ENCODE assay signal across 22 cellular contexts in genomic region chr1:10106241-10106640, GRCh38.
A peak's percentile ranks its signal among the peaks of the same experiment; 100 is the strongest.
DNase-seq lines count a peak whose midpoint lies in the region; ATAC-seq, FAIRE-seq and TF ChIP-seq lines count a peak whose summit lies in the region.
"Had no signal": no experiment of that assay in that cellular context is flagged by ENCODE, and none has a peak within 500 bp of the region (broad histone marks: within the 10 kb centered on the region; RNA-seq: fewer than 3 reads in every experiment).

No MANE protein-coding gene starts in this region.

- DNase-seq in H9 (no peak), dorsolateral prefrontal cortex (no peak), memory B cell (ENCODE audit: low spot score in 2 of 2) (no peak), smooth muscle cell (lab: John Stamatoyannopoulos, UW; ENCODE audit: unreplicated experiment) (no peak), D721Med (ENCODE audit: insufficient read length, low spot score) (no peak), SIG-M5 treated with dmso at 0.1 percent for 504 hours (lab: John Stamatoyannopoulos, UW; ENCODE audit: unreplicated experiment) (no peak)
- DNase-seq: ACHN; activated CD4-positive, alpha-beta T cell treated with anti-CD3 and anti-CD28 coated beads for 48 hours; activated naive CD4-positive, alpha-beta T cell treated with anti-CD3 and anti-CD28 coated beads, Interleukin-2, amount 10 ng/mL, durations not matched to agents 7 days and 5 days; Calu3; central memory CD4-positive, alpha-beta T cell; erythroblast; NCI-H2081 treated with DMSO at 0.1 percent for 48 hours; stimulated activated naive CD4-positive, alpha-beta T cell treated with Interleukin-2 at 50 U/mL for 16 hours; T-helper 17 cell had no signal

- no peak overlapping the region for H3K4me3 ChIP-seq in dorsolateral prefrontal cortex
- no peak overlapping the region for H3K4me3 ChIP-seq in smooth muscle cell
- H3K4me3 ChIP-seq: BLaER1, Peyer's patch, SK-N-MC had no signal

- no peak overlapping the region for H2BK20ac ChIP-seq in H9 (ENCODE audit: low read depth, low read length, poor library complexity, severe bottlenecking)

- H3K18ac ChIP-seq in H9 (ENCODE audit: insufficient read length, low read depth, low read length), result no peak overlapping the region

- no peaks in the 10 kb centered on the region for H4K20me1 ChIP-seq in H9 (ENCODE audit: control insufficient read depth, insufficient read depth, insufficient read length)
- no peaks in the 10 kb centered on the region for H4K20me1 ChIP-seq in smooth muscle cell (ENCODE audit: low read depth)
- H4K20me1 ChIP-seq: BLaER1 had no signal

- no peak overlapping the region for H3K14ac ChIP-seq in H9 (ENCODE audit: insufficient read depth, low read length)

- no peak overlapping the region for H3K27ac ChIP-seq in H9 (ENCODE audit: insufficient read length, low read depth, low read length)
- H3K27ac ChIP-seq in dorsolateral prefrontal cortex, result peak overlapping the region in 49 of 59 donors; percentile 0 to 97 (median 87)
- peak overlapping the region; percentile 94 for H3K27ac ChIP-seq in smooth muscle cell (ENCODE audit: low read depth)
- H3K27ac ChIP-seq: BLaER1, SK-N-MC had no signal

- H4K5ac ChIP-seq in H9 (ENCODE audit: insufficient read length, low read depth, low read length), result no peak overlapping the region

- H3K9ac ChIP-seq in H9 (ENCODE audit: extremely low read depth, insufficient read length, low read length) (no peak overlapping the region), smooth muscle cell (ENCODE audit: low read depth) (no peak overlapping the region)
- H3K9ac ChIP-seq: BLaER1 had no signal

- H3K9me3 ChIP-seq in H9 (ENCODE audit: control insufficient read depth, low read depth, low read length), result no peaks in the 10 kb centered on the region
- H3K9me3 ChIP-seq in smooth muscle cell (replicated peaks; ENCODE audit: low read depth), result no peaks in the 10 kb centered on the region
- H3K9me3 ChIP-seq: BLaER1, Peyer's patch had no signal

- H3K79me1 ChIP-seq in H9 (ENCODE audit: insufficient read depth, low read depth, low read length, poor library complexity, severe bottlenecking), result no peaks in the 10 kb centered on the region

- H3K36me3 Mint-ChIP-seq in H9 (ENCODE audit: insufficient read depth in 1 of 3, low read depth in 3 of 3) (peaks cover 16 to 70% (median 52%) of the 10 kb centered on the region in 3 experiments; a peak in 6 of 7 replicates), memory B cell (peaks cover 51% of the 10 kb centered on the region)

- no peaks in the 10 kb centered on the region for H3K27me3 Mint-ChIP-seq in H9 (ENCODE audit: low read depth)
- no peaks in the 10 kb centered on the region for H3K27me3 Mint-ChIP-seq in memory B cell
- H3K27me3 Mint-ChIP-seq: activated naive CD4-positive, alpha-beta T cell treated with anti-CD3 and anti-CD28 coated beads, Interleukin-2, amount 10 ng/mL, durations not matched to agents 7 days and 5 days; IgD-negative memory B cell; T-helper 17 cell had no signal

- no peak overlapping the region for H3K56ac ChIP-seq in H9 (ENCODE audit: insufficient read length, low read depth, low read length)

- H2AFZ ChIP-seq in H9 (ENCODE audit: low read length), result no peak overlapping the region
- no peak overlapping the region for H2AFZ ChIP-seq in smooth muscle cell (ENCODE audit: low read depth)

- FAIRE-seq in D721Med (lab: Jason Lieb, UNC), result no peak

- H2BK5ac ChIP-seq in H9 (ENCODE audit: insufficient read length, low read length), result no peak overlapping the region

- no peak overlapping the region for H2AK5ac ChIP-seq in H9 (ENCODE audit: insufficient read length, low read length)

- no peak overlapping the region for H2BK12ac ChIP-seq in H9 (ENCODE audit: insufficient read length, low read depth, low read length)

- no peak overlapping the region for H3K4me3 Mint-ChIP-seq in H9
- H3K4me3 Mint-ChIP-seq in memory B cell, result no peak overlapping the region
- H3K4me3 Mint-ChIP-seq: activated naive CD4-positive, alpha-beta T cell treated with anti-CD3 and anti-CD28 coated beads, Interleukin-2, amount 10 ng/mL, durations not matched to agents 7 days and 5 days; IgD-negative memory B cell; nephron; T-helper 17 cell had no signal

- no peak overlapping the region for H2BK120ac ChIP-seq in H9 (ENCODE audit: low read depth, low read length, poor library complexity, severe bottlenecking)

- no peak overlapping the region for H4K91ac ChIP-seq in H9 (ENCODE audit: insufficient read length, low read depth, low read length)

- no peak for ATAC-seq in memory B cell (ENCODE audit: low read depth)
- ATAC-seq in GM19351 (IDR thresholded peaks at IDR 0.05; ENCODE audit: unreplicated experiment), result no peak
- ATAC-seq in HG03139 (IDR thresholded peaks at IDR 0.05; ENCODE audit: unreplicated experiment), result no peak
- ATAC-seq: T-helper 17 cell had no signal

- peaks cover 0 to 10% of the 10 kb centered on the region in 2 experiments; a peak in 2 of 4 replicates for H3K4me1 Mint-ChIP-seq in H9
- H3K4me1 Mint-ChIP-seq in memory B cell, result no peaks in the 10 kb centered on the region
- H3K4me1 Mint-ChIP-seq: activated naive CD4-positive, alpha-beta T cell treated with anti-CD3 and anti-CD28 coated beads, Interleukin-2, amount 10 ng/mL, durations not matched to agents 7 days and 5 days had no signal

- TF ChIP-seq CTCF in H9 (conservative IDR thresholded peaks at IDR 0.05), result no peak
- no peak for TF ChIP-seq CTCF in dorsolateral prefrontal cortex (IDR thresholded peaks at IDR 0.05 in 54 of 56, conservative IDR thresholded peaks at IDR 0.05 in 2 of 56; ENCODE audit: low read depth in 1 of 56, partially characterized antibody in 56 of 56)
- no peak for TF ChIP-seq CTCF in smooth muscle cell (IDR thresholded peaks at IDR 0.05; ENCODE audit: borderline replicate concordance, insufficient read depth, poor library complexity, severe bottlenecking)
- TF ChIP-seq CTCF in D721Med (IDR thresholded peaks at IDR 0.05; ENCODE audit: insufficient read depth, missing control alignments), result no peak

- no peak overlapping the region for H2BK15ac ChIP-seq in H9 (ENCODE audit: low read depth, low read length)

- H3K79me2 ChIP-seq in H9 (ENCODE audit: insufficient read depth, low read length) (no peaks in the 10 kb centered on the region), smooth muscle cell (ENCODE audit: low read depth) (no peaks in the 10 kb centered on the region)

- H3K27ac Mint-ChIP-seq in H9 (peak overlapping the region; percentile 25 to 80 (median 71); a peak in 5 of 7 replicates), memory B cell (peak overlapping the region; percentile 12)
- H3K27ac Mint-ChIP-seq: activated naive CD4-positive, alpha-beta T cell treated with anti-CD3 and anti-CD28 coated beads, Interleukin-2, amount 10 ng/mL, durations not matched to agents 7 days and 5 days; IgD-negative memory B cell; nephron; T-helper 17 cell had no signal

- intact Hi-C loops in dorsolateral prefrontal cortex (cut with DNase I), result loop anchor here (5.0 kb wide), 2 partner anchors 44 to 74 kb away; partner anchors contain the start of gene UBE4B (in 1 of the 2)

- H3K23ac ChIP-seq in H9 (ENCODE audit: insufficient read length, low read depth, low read length), result no peak overlapping the region

- H3K4me1 ChIP-seq in H9 (ENCODE audit: insufficient read depth, low read length) (no peaks in the 10 kb centered on the region), smooth muscle cell (ENCODE audit: low read depth) (no peaks in the 10 kb centered on the region)
- H3K4me1 ChIP-seq: BLaER1 had no signal

- H4K8ac ChIP-seq in H9 (replicated peaks; ENCODE audit: insufficient read length, low read depth, low read length), result no peak overlapping the region

- no peak overlapping the region for H3K4me2 ChIP-seq in H9 (ENCODE audit: insufficient read depth, insufficient read length, low read length)
- H3K4me2 ChIP-seq in smooth muscle cell, result no peak overlapping the region
- H3K4me2 ChIP-seq: BLaER1 had no signal

- H3K4ac ChIP-seq in H9 (ENCODE audit: low read depth, low read length), result no peak overlapping the region

- no CpG with 5 or more reads among the region's 17 CpGs for WGBS in H9 (ENCODE audit: extremely low coverage, insufficient read length, low lambda C conversion rate)
- 95% methylated on average over 17 of the region's 17 CpGs for WGBS in smooth muscle cell (ENCODE audit: low lambda C conversion rate)

- no peaks in the 10 kb centered on the region for H3K23me2 ChIP-seq in H9 (ENCODE audit: insufficient read length, low read depth, low read length, poor library complexity, severe bottlenecking)

- H3K9me3 Mint-ChIP-seq in H9 (no peaks in the 10 kb centered on the region), memory B cell (no peaks in the 10 kb centered on the region)
- H3K9me3 Mint-ChIP-seq: activated naive CD4-positive, alpha-beta T cell treated with anti-CD3 and anti-CD28 coated beads, Interleukin-2, amount 10 ng/mL, durations not matched to agents 7 days and 5 days; IgD-negative memory B cell; nephron had no signal

- H3T11ph ChIP-seq in H9 (ENCODE audit: low read length), result no peak overlapping the region

- H3K36me3 ChIP-seq in smooth muscle cell (ENCODE audit: low read depth), result no peaks in the 10 kb centered on the region

- H3K27me3 ChIP-seq in H9 (ENCODE audit: insufficient read depth, low read length) (no peaks in the 10 kb centered on the region; the same call in 1 of the 2 replicates), dorsolateral prefrontal cortex (no peaks in the 10 kb centered on the region), smooth muscle cell (ENCODE audit: low read depth) (no peaks in the 10 kb centered on the region)
- H3K27me3 ChIP-seq: BLaER1, Peyer's patch had no signal

- H3F3A ChIP-seq in smooth muscle cell (ENCODE audit: low read depth), result peaks cover 9% of the 10 kb centered on the region
